ENCODE assay signal across 23 cellular contexts in genomic region chr2:109632158-109632789, GRCh38. TPM values are rescaled to one million over a fixed set of nuclear protein-coding genes. Genes with fewer than 3 reads are reported as not detected.
"Had no signal": no experiment of that assay in that cellular context is flagged by ENCODE, and none has a peak within 500 bp of the region (broad histone marks: within the 10 kb centered on the region; RNA-seq: fewer than 3 reads in every experiment).

No MANE protein-coding gene starts in this region.

- H3K9me3 ChIP-seq: left ventricle myocardium inferior, testis, vagina had no signal

- H3K4me1 Mint-ChIP-seq: immature natural killer cell, WTC11 had no signal

- H3K4me1 ChIP-seq: left ventricle myocardium inferior, testis, vagina had no signal

- H3K27me3 ChIP-seq: foreskin keratinocyte, testis, vagina had no signal

- H3K36me3 Mint-ChIP-seq: activated naive CD4-positive, alpha-beta T cell treated with anti-CD3 and anti-CD28 coated beads, Interleukin-2, amount 50 U/mL, for 72 hours; brain; immature natural killer cell; type B pancreatic cell; WTC11 had no signal

- H3K27ac ChIP-seq: foreskin keratinocyte, left ventricle myocardium inferior, testis, vagina had no signal

- H3K27me3 Mint-ChIP-seq: progenitor cell of endocrine pancreas, type B pancreatic cell had no signal

- DNase-seq: activated CD8-positive, alpha-beta memory T cell treated with anti-CD3 and anti-CD28 coated beads, Interleukin-2, amount 50 U/mL, for 4 hours; activated T-cell treated with anti-CD3 and anti-CD28 coated beads, Interleukin-2, amount 50 U/mL, for 24 hours; aorta; caudate nucleus; dermis blood vessel endothelial cell; effector CD8-positive, alpha-beta T cell; erythroblast; foreskin keratinocyte; immature natural killer cell; left ventricle myocardium inferior; mammary epithelial cell; nucleus accumbens; retina; stimulated activated CD4-positive, alpha-beta T cell treated with anti-CD3 and anti-CD28 coated beads, Interleukin-2, amount 100 ng/mL, for 48 hours; stimulated activated naive CD4-positive, alpha-beta T cell; testis had no signal

- H3K36me3 ChIP-seq: left ventricle myocardium inferior, vagina had no signal

- H3K4me3 Mint-ChIP-seq: activated T-cell treated with anti-CD3 and anti-CD28 coated beads, Interleukin-2, amount 50 U/mL, for 24 hours; activated T-helper 17 cell treated with anti-CD3 and anti-CD28 coated beads, Interleukin-2, amount 50 U/mL, for 72 hours; brain; immature natural killer cell; type B pancreatic cell; WTC11 had no signal

- H3K9me3 Mint-ChIP-seq: activated naive CD4-positive, alpha-beta T cell treated with anti-CD3 and anti-CD28 coated beads, Interleukin-2, amount 50 U/mL, for 72 hours; activated T-cell treated with anti-CD3 and anti-CD28 coated beads, Interleukin-2, amount 50 U/mL, for 24 hours; activated T-helper 17 cell treated with anti-CD3 and anti-CD28 coated beads, Interleukin-2, amount 50 U/mL, for 72 hours; brain; immature natural killer cell; type B pancreatic cell; WTC11 had no signal

- ATAC-seq: activated naive CD4-positive, alpha-beta T cell treated with anti-CD3 and anti-CD28 coated beads, Interleukin-2, amount 50 U/mL, for 72 hours; activated T-helper 17 cell treated with anti-CD3 and anti-CD28 coated beads, Interleukin-2, amount 50 U/mL, for 72 hours; foreskin keratinocyte; WTC11 had no signal

- H3K27ac Mint-ChIP-seq: activated naive CD4-positive, alpha-beta T cell treated with anti-CD3 and anti-CD28 coated beads, Interleukin-2, amount 50 U/mL, for 72 hours; activated T-cell treated with anti-CD3 and anti-CD28 coated beads, Interleukin-2, amount 50 U/mL, for 24 hours; activated T-helper 17 cell treated with anti-CD3 and anti-CD28 coated beads, Interleukin-2, amount 50 U/mL, for 72 hours; brain; immature natural killer cell; progenitor cell of endocrine pancreas; type B pancreatic cell; WTC11 had no signal

- H3K4me3 ChIP-seq: left ventricle myocardium inferior, testis, vagina had no signal

RNA-seq across cellular contexts. Expression of gene SEPTIN10, which starts 18.5 kb away (rescaled TPM):
- polyA plus RNA-seq: immature natural killer cell had no signal
